In the genomic region with DNA sequence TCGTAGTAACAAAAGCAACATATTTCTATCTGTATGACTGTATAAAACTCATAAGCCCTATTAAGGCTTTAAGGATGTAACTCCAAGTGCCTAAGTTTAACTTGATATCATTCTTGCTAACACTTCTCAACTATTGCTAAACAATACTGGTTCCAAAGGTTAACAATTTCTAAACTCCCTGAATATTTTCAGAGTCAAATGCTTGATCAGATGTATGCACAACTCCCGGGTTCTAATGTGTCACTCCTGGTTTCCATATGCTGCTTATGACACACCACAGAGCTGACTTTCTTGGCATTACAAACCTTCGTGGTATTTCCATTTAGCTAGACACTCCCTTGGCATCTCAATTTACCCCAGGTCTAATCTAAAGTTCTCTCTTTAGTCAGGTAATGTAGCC, we compare ENCODE assay signal across 24 cellular contexts. TPM values are rescaled to one million over a fixed set of nuclear protein-coding genes. Genes with fewer than 3 reads are reported as not detected.
DNase-seq lines count a peak whose midpoint lies in the region; TF ChIP-seq lines count a peak whose summit lies in the region.
"Had no signal": no experiment of that assay in that cellular context is flagged by ENCODE, and none has a peak within 500 bp of the region (broad histone marks: within the 10 kb centered on the region; RNA-seq: fewer than 3 reads in every experiment).

No MANE protein-coding gene starts in this region.

- H3K27me3 Mint-ChIP-seq in neural progenitor cell (ENCODE audit: insufficient read depth, low read depth) (peaks cover 4% of the 10 kb centered on the region), nephron progenitor cell (ENCODE audit: low read depth, poor library complexity) (no peaks in the 10 kb centered on the region)

- H3K27me3 ChIP-seq in neural progenitor cell, result no peaks in the 10 kb centered on the region
- H3K27me3 ChIP-seq: gastroesophageal sphincter, right atrium auricular region had no signal

- no peaks in the 10 kb centered on the region for H3K79me2 ChIP-seq in neural progenitor cell (ENCODE audit: low read depth)

- H3K36me3 ChIP-seq in neural progenitor cell, result peaks cover 5% of the 10 kb centered on the region

- no peak overlapping the region for H2AFZ ChIP-seq in neural progenitor cell (replicated peaks)

- H3K36me3 Mint-ChIP-seq in neural progenitor cell, result peaks cover 57% of the 10 kb centered on the region
- peaks cover 85% of the 10 kb centered on the region for H3K36me3 Mint-ChIP-seq in nephron progenitor cell (ENCODE audit: low read depth)
- H3K36me3 Mint-ChIP-seq: activated naive CD8-positive, alpha-beta T cell; CD8-positive, alpha-beta memory T cell had no signal

- TF ChIP-seq CTCF in AG10803 (conservative IDR thresholded peaks at IDR 0.05; ENCODE audit: low read length) (no peak), astrocyte of the spinal cord (IDR thresholded peaks at IDR 0.05; ENCODE audit: low read depth, low read length) (no peak), fibroblast of villous mesenchyme (IDR thresholded peaks at IDR 0.05; ENCODE audit: insufficient read depth, low read depth, low read length) (no peak), neural progenitor cell (IDR thresholded peaks at IDR 0.05) (no peak), nephron progenitor cell (IDR thresholded peaks at IDR 0.05) (no peak)

- no peaks in the 10 kb centered on the region for H3K9me3 ChIP-seq in neural progenitor cell (ENCODE audit: low read depth)
- H3K9me3 ChIP-seq: gastroesophageal sphincter, mucosa of descending colon had no signal

- H4K20me1 ChIP-seq in neural progenitor cell (ENCODE audit: low read depth), result no peaks in the 10 kb centered on the region

- H3K27ac Mint-ChIP-seq in neural progenitor cell (no peak overlapping the region), nephron progenitor cell (no peak overlapping the region)
- H3K27ac Mint-ChIP-seq: activated CD8-positive, alpha-beta T cell treated with anti-CD3 and anti-CD28 coated beads, Interleukin-2, amount 10 ng/mL, durations not matched to agents 7 days and 5 days; activated naive CD8-positive, alpha-beta T cell; CD8-positive, alpha-beta memory T cell; T-helper 17 cell had no signal

- no peaks in the 10 kb centered on the region for H3K4me1 ChIP-seq in neural progenitor cell
- H3K4me1 ChIP-seq: gastroesophageal sphincter, left ventricle myocardium inferior, right atrium auricular region had no signal

- no peak overlapping the region for H3K9ac ChIP-seq in neural progenitor cell

- H3K9me3 Mint-ChIP-seq in neural progenitor cell (no peaks in the 10 kb centered on the region), nephron progenitor cell (peaks cover 21% of the 10 kb centered on the region)
- H3K9me3 Mint-ChIP-seq: CD8-positive, alpha-beta memory T cell had no signal

- H3K4me3 Mint-ChIP-seq in neural progenitor cell, result no peak overlapping the region
- H3K4me3 Mint-ChIP-seq in nephron progenitor cell, result no peak overlapping the region
- H3K4me3 Mint-ChIP-seq: activated CD8-positive, alpha-beta T cell treated with anti-CD3 and anti-CD28 coated beads, Interleukin-2, amount 10 ng/mL, durations not matched to agents 7 days and 5 days; activated naive CD8-positive, alpha-beta T cell; CD8-positive, alpha-beta memory T cell; T-helper 17 cell had no signal

- H3K27ac ChIP-seq in neural progenitor cell, result no peak overlapping the region
- H3K27ac ChIP-seq: gastroesophageal sphincter, left ventricle myocardium inferior, right atrium auricular region had no signal

- no peaks in the 10 kb centered on the region for H3K4me1 Mint-ChIP-seq in neural progenitor cell
- no peaks in the 10 kb centered on the region for H3K4me1 Mint-ChIP-seq in nephron progenitor cell
- H3K4me1 Mint-ChIP-seq: CD8-positive, alpha-beta memory T cell; T-helper 17 cell had no signal

- in situ Hi-C loops in astrocyte of the spinal cord (cut with HindIII; ENCODE audit: low sequenced_read_pairs), result no loop called here

- H3K4me3 ChIP-seq in AG10803 (ENCODE audit: low read length) (no peak overlapping the region), astrocyte of the spinal cord (ENCODE audit: low read depth, low read length) (no peak overlapping the region), fibroblast of villous mesenchyme (ENCODE audit: low read depth, low read length) (no peak overlapping the region), neural progenitor cell (no peak overlapping the region)
- H3K4me3 ChIP-seq: gastroesophageal sphincter, left ventricle myocardium inferior, mucosa of descending colon, right atrium auricular region had no signal

- H3F3A ChIP-seq in neural progenitor cell (ENCODE audit: low read depth), result no peaks in the 10 kb centered on the region

- DNase-seq in AG10803 (ENCODE audit: low read depth), result peak; percentile 57
- peak; percentile 23 for DNase-seq in LHCN-M2 (ENCODE audit: low read depth)
- peak; percentile 32 for DNase-seq in astrocyte of the spinal cord (ENCODE audit: low read depth, low spot score)
- peak; percentile 11 for DNase-seq in fibroblast of villous mesenchyme (ENCODE audit: low read depth)
- DNase-seq in neural progenitor cell (ENCODE audit: low spot score), result no peak
- DNase-seq in activated gamma-delta T cell treated with Interleukin-2 at 50 U/mL for 16 hours, result no peak
- no peak for DNase-seq in NCI-H1105 (lab: John Stamatoyannopoulos, UW)
- no peak for DNase-seq in nephron progenitor cell
- DNase-seq: activated CD8-positive, alpha-beta T cell treated with anti-CD3 and anti-CD28 coated beads, Interleukin-2, amount 10 ng/mL, durations not matched to agents 7 days and 5 days; activated T-cell treated with anti-CD3 and anti-CD28 coated beads, Interleukin-2, amount 50 U/mL, for 48 hours; CD8-positive, alpha-beta memory T cell; central memory CD4-positive, alpha-beta T cell; DMS79; effector memory CD4-positive, alpha-beta T cell; GOT3; left ventricle myocardium inferior; mucosa of descending colon; NCI-H187 treated with DMSO at 0.1 percent for 48 hours; NCI-H446 treated with DMSO at 0.1 percent for 48 hours; T-helper 17 cell had no signal

- no peak overlapping the region for H3K4me2 ChIP-seq in neural progenitor cell

RNA-seq across cellular contexts. Expression of gene DZIP1L, which starts 26.3 kb away (rescaled TPM):
- total RNA-seq in LHCN-M2 (2014; rRNA removed), result 18.3 and 18.9 TPM in 2 replicates
- polyA plus RNA-seq in LHCN-M2 (2012), result 6.1 TPM
- 51.5 and 52.7 TPM in 2 replicates for total RNA-seq in fibroblast of villous mesenchyme
- 10.4 and 38.4 TPM in 2 replicates for total RNA-seq in neural progenitor cell (ENCODE audit: low replicate concordance)
- total RNA-seq: activated CD8-positive, alpha-beta T cell treated with anti-CD3 and anti-CD28 coated beads, Interleukin-2, amount 10 ng/mL, durations not matched to agents 7 days and 5 days; T-helper 17 cell had no signal
- polyA plus RNA-seq: CD8-positive, alpha-beta memory T cell had no signal

RNA-seq across cellular contexts. Expression of gene A4GNT, which starts 43.1 kb away (rescaled TPM):
- total RNA-seq in LHCN-M2 (2014; rRNA removed), result not detected in 2 replicates
- not detected for polyA plus RNA-seq in LHCN-M2 (2012)
- under 0.01 TPM in 1 of 2 replicates, not detected in the other for total RNA-seq in fibroblast of villous mesenchyme
- total RNA-seq in neural progenitor cell (ENCODE audit: low replicate concordance), result not detected in 2 replicates
- total RNA-seq: activated CD8-positive, alpha-beta T cell treated with anti-CD3 and anti-CD28 coated beads, Interleukin-2, amount 10 ng/mL, durations not matched to agents 7 days and 5 days; CD8-positive, alpha-beta memory T cell; left ventricle myocardium inferior; mucosa of descending colon; right atrium auricular region; T-helper 17 cell; urinary bladder had no signal
- polyA plus RNA-seq: CD8-positive, alpha-beta memory T cell; urinary bladder had no signal

Comparison
In these comparisons a context has a peak if more than half of its experiments do, and no peak if none do; other contexts are left out.
1. DNase-seq: peak in AG10803 (single experiment), LHCN-M2 (single experiment), astrocyte of the spinal cord (single experiment) and fibroblast of villous mesenchyme (single experiment); none in neural progenitor cell (single experiment), activated gamma-delta T cell treated with Interleukin-2 at 50 U/mL for 16 hours (single experiment), NCI-H1105 (single experiment) and nephron progenitor cell (single experiment).